In the genomic region with DNA sequence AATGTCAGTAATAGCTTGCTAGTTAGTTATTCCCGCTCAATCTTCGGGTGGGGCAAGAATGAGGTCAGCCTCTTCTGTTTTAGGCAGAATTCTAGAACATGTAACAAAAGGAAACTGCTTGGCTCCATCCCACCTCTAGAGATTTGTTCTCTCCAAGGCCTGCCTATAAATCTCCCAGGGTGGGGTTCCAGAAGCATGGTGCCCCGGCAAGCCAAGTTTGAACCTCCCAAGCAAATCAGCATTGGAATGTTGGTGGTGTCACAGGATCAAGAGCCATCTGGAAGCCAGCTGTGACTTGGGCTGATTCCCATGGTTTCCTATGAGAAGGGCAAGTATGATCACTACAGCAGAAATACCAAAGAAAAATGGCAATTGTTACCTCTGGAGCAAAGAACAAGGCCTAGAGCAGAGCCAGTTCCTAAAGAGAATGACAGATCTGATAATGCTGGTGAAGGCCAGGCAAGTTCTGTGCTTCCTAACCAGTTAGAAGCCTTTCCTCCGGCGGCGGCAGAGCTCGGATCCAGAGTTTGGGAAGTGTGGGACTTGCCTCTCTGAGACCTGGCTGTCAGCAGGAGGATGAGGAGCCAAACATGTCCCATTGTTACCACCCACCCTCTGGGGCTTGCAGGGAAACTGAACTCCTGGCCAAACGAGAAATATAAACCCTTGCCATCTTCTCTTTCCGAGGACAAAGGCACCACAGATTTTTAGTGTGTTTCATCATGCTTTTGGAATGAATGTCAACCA, we compare ENCODE assay signal across 1 cellular context.
TF ChIP-seq lines count a peak whose summit lies in the region.

No MANE protein-coding gene starts in this region.

TF ChIP-seq in IMR-90, 13 proteins besides CTCF, POLR2A, EP300 and RAD21:
- TF ChIP-seq NFE2L2 (IDR thresholded peaks at IDR 0.05; ENCODE audit: low read depth, low read length) (no peak), CEBPB (IDR thresholded peaks at IDR 0.05; ENCODE audit: low read depth, low read length) (no peak), RCOR1 (IDR thresholded peaks at IDR 0.05; ENCODE audit: insufficient replicate concordance, low read length) (no peak), MXI1 (IDR thresholded peaks at IDR 0.05; ENCODE audit: borderline replicate concordance, low read depth, low read length) (no peak), RFX5 (IDR thresholded peaks at IDR 0.05; ENCODE audit: low read depth, low read length) (no peak), MAZ (IDR thresholded peaks at IDR 0.05; ENCODE audit: borderline replicate concordance, low read depth, low read length) (no peak), BHLHE40 (IDR thresholded peaks at IDR 0.05; ENCODE audit: low read depth, low read length) (no peak), FOS (IDR thresholded peaks at IDR 0.05; ENCODE audit: low read depth, low read length) (no peak), SMC3 (IDR thresholded peaks at IDR 0.05; ENCODE audit: low read depth, low read length) (no peak), MAFK (IDR thresholded peaks at IDR 0.05; ENCODE audit: low read depth, low read length) (no peak), CHD1 (IDR thresholded peaks at IDR 0.05; ENCODE audit: low read depth, low read length) (no peak)
- TF ChIP-seq, protein P1, sequence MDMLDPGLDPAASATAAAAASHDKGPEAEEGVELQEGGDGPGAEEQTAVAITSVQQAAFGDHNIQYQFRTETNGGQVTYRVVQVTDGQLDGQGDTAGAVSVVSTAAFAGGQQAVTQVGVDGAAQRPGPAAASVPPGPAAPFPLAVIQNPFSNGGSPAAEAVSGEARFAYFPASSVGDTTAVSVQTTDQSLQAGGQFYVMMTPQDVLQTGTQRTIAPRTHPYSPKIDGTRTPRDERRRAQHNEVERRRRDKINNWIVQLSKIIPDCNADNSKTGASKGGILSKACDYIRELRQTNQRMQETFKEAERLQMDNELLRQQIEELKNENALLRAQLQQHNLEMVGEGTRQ (IDR thresholded peaks at IDR 0.05; ENCODE audit: low read depth, low read length), result no peak
- TF ChIP-seq, protein P2, sequence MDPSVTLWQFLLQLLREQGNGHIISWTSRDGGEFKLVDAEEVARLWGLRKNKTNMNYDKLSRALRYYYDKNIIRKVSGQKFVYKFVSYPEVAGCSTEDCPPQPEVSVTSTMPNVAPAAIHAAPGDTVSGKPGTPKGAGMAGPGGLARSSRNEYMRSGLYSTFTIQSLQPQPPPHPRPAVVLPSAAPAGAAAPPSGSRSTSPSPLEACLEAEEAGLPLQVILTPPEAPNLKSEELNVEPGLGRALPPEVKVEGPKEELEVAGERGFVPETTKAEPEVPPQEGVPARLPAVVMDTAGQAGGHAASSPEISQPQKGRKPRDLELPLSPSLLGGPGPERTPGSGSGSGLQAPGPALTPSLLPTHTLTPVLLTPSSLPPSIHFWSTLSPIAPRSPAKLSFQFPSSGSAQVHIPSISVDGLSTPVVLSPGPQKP (IDR thresholded peaks at IDR 0.05; ENCODE audit: borderline replicate concordance, low read depth, low read length), result no peak
